In genomic region chr1:161132410-161133219, GRCh38 we compare ENCODE assay signal across 8 cellular contexts. TPM values are rescaled to one million over a fixed set of nuclear protein-coding genes. Genes with fewer than 3 reads are reported as not detected.
DNase-seq lines count a peak whose midpoint lies in the region; ATAC-seq and TF ChIP-seq lines count a peak whose summit lies in the region.

DEDD (minus strand) TSS chr1:161132667; CDS start chr1:161124462, 8,205 bp downstream.

- peak; percentile 95 for ATAC-seq in CD4-positive, alpha-beta T cell (ENCODE audit: poor library complexity)
- ATAC-seq in GM19438 (IDR thresholded peaks at IDR 0.05; ENCODE audit: low read depth, unreplicated experiment) (peak; percentile 97), HG03575 (IDR thresholded peaks at IDR 0.05; ENCODE audit: extremely low read depth, insufficient number of reproducible peaks, low FRiP score, unreplicated experiment) (peak; percentile 86)

- H3K27me3 Mint-ChIP-seq in CD4-positive, alpha-beta T cell, result no peaks in the 10 kb centered on the region
- H3K27me3 Mint-ChIP-seq in activated CD4-positive, alpha-beta memory T cell treated with anti-CD3 and anti-CD28 coated beads for 36 hours, result no peaks in the 10 kb centered on the region

- H3K4me1 Mint-ChIP-seq in CD4-positive, alpha-beta T cell (ENCODE audit: low read depth), result peaks cover 41% of the 10 kb centered on the region
- H3K4me1 Mint-ChIP-seq in activated CD4-positive, alpha-beta memory T cell treated with anti-CD3 and anti-CD28 coated beads for 36 hours (ENCODE audit: low read depth), result peaks cover 43% of the 10 kb centered on the region

- H3K9me3 ChIP-seq in CD4-positive, alpha-beta T cell (ENCODE audit: control insufficient read depth, low read length), result no peaks in the 10 kb centered on the region
- no peaks in the 10 kb centered on the region for H3K9me3 ChIP-seq in duodenal mucosa (ENCODE audit: control insufficient read depth in 1 of 2, low read length in 2 of 2)

- peaks cover 7 to 21% of the 10 kb centered on the region in 2 donors for H3K36me3 ChIP-seq in duodenal mucosa (ENCODE audit: control insufficient read depth in 1 of 2, insufficient read depth in 2 of 2, low read length in 2 of 2)

- POLR2A ChIA-PET in CD4-positive, alpha-beta T cell (lab: Charles Lee), result interaction anchor here (0.6 to 3.4 kb wide), 26 partner anchors 9 to 295 kb away, joined by 3 to 37 read pairs (median 4); partner anchors contain the start of genes ARHGAP30, B4GALT3, F11R and KLHDC9
- POLR2A ChIA-PET in activated CD4-positive, alpha-beta memory T cell treated with anti-CD3 and anti-CD28 coated beads for 36 hours (lab: Charles Lee), result interaction anchor here (0.5 to 2.7 kb wide), 9 partner anchors 21 to 143 kb away, joined by 3 to 16 read pairs (median 4); partner anchors contain the start of genes NDUFS2, PPOX and UFC1

- 1% methylated on average over 39 to 64 of the region's 68 CpGs for WGBS in lower leg skin, 2 donors

- H3K27me3 ChIP-seq in CD4-positive, alpha-beta T cell (ENCODE audit: control insufficient read depth, insufficient read depth, low read length), result no peaks in the 10 kb centered on the region
- H3K27me3 ChIP-seq in duodenal mucosa (ENCODE audit: control insufficient read depth in 1 of 2, insufficient read depth in 2 of 2, low read length in 2 of 2), result no peaks in the 10 kb centered on the region

- H3K4me3 ChIP-seq in duodenal mucosa (ENCODE audit: low read depth in 1 of 2, low read length in 2 of 2), result peak within 1 kb of the TSS; percentile 73 to 96
- H3K4me3 ChIP-seq in lower leg skin (ENCODE audit: low read depth, poor library complexity, severe bottlenecking), result peak within 1 kb of the TSS; percentile 60

- TF ChIP-seq POLR2A in lower leg skin (IDR thresholded peaks at IDR 0.05), result no peak

- peak within 1 kb of the TSS; percentile 79 for H3K27ac ChIP-seq in CD4-positive, alpha-beta T cell (ENCODE audit: low read depth, low read length)
- peak within 1 kb of the TSS; percentile 90 for H3K27ac ChIP-seq in duodenal mucosa (ENCODE audit: low read depth, low read length)

- CTCF ChIA-PET in CD4-positive, alpha-beta T cell (lab: Charles Lee), result interaction anchor here (0.6 to 2.0 kb wide), 6 partner anchors 15 to 70 kb away, joined by 3 to 8 read pairs (median 4); partner anchors contain the start of genes NDUFS2, NIT1, PFDN2 and PPOX
- CTCF ChIA-PET in activated CD4-positive, alpha-beta memory T cell treated with anti-CD3 and anti-CD28 coated beads for 36 hours (lab: Charles Lee), result interaction anchor here (0.7 to 4.3 kb wide), 13 partner anchors 11 to 294 kb away, joined by 3 to 22 read pairs (median 4); partner anchors contain the start of genes ARHGAP30, KLHDC9, PPOX and TOMM40L

- peak within 1 kb of the TSS; percentile 88 to 97 for H3K9ac ChIP-seq in duodenal mucosa (ENCODE audit: low read depth in 1 of 2, low read length in 2 of 2)

- H3K9me3 Mint-ChIP-seq in CD4-positive, alpha-beta T cell, result no peaks in the 10 kb centered on the region
- H3K9me3 Mint-ChIP-seq in activated CD4-positive, alpha-beta memory T cell treated with anti-CD3 and anti-CD28 coated beads for 36 hours, result no peaks in the 10 kb centered on the region

- no peak for TF ChIP-seq CTCF in CD4-positive, alpha-beta T cell (IDR thresholded peaks at IDR 0.05)
- TF ChIP-seq CTCF in lower leg skin (IDR thresholded peaks at IDR 0.05), result no peak

- no peak within 1 kb of the TSS for H3K4me3 Mint-ChIP-seq in CD4-positive, alpha-beta T cell
- H3K4me3 Mint-ChIP-seq in activated CD4-positive, alpha-beta memory T cell treated with anti-CD3 and anti-CD28 coated beads for 36 hours, result no peak within 1 kb of the TSS

- DNase-seq in CD4-positive, alpha-beta T cell, result peak; percentile 80 to 89 (median 84)
- peak; percentile 99 for DNase-seq in NCI-H82 treated with DMSO at 0.1 percent for 48 hours (lab: John Stamatoyannopoulos, UW; ENCODE audit: unreplicated experiment)
- peak; percentile 96 for DNase-seq in activated CD4-positive, alpha-beta memory T cell treated with anti-CD3 and anti-CD28 coated beads for 36 hours
- peak; percentile 95 to 99 for DNase-seq in lower leg skin (ENCODE audit: low spot score in 2 of 2)
- DNase-seq in stimulated activated CD4-positive, alpha-beta T cell treated with anti-CD3 and anti-CD28 coated beads, TNF-alpha, amount 100 ng/mL, for 1 hour (ENCODE audit: low read depth in 3 of 3, low spot score in 1 of 3), result peak; percentile 78 to 83 (median 81)

- H3K4me1 ChIP-seq in duodenal mucosa (ENCODE audit: control insufficient read depth in 1 of 2, insufficient read depth in 2 of 2, low read length in 2 of 2), result peaks cover 21 to 25% of the 10 kb centered on the region in 2 donors

- H3K27ac Mint-ChIP-seq in CD4-positive, alpha-beta T cell, result no peak within 1 kb of the TSS
- H3K27ac Mint-ChIP-seq in activated CD4-positive, alpha-beta memory T cell treated with anti-CD3 and anti-CD28 coated beads for 36 hours, result no peak within 1 kb of the TSS

- intact Hi-C loops in CD4-positive, alpha-beta T cell (cut with DNase I, micrococcal nuclease), result loop anchor here (1.0 to 10.0 kb wide), 5 partner anchors 13 to 848 kb away; partner anchors contain the start of genes PPOX (in 2 of the 2), UFC1 (in 2 of the 2), NIT1 (in 1 of the 2) and PEX19 (in 1 of the 2)
- intact Hi-C loops in activated CD4-positive, alpha-beta memory T cell treated with anti-CD3 and anti-CD28 coated beads for 36 hours (cut with micrococcal nuclease), result loop anchor here (1.0 to 5.0 kb wide), 5 partner anchors 13 to 295 kb away; partner anchors contain the start of genes UFC1 and USF1
- intact Hi-C loops in lower leg skin (cut with DNase I; ENCODE audit: low total_unique reads), result no loop called here

- peaks cover 39% of the 10 kb centered on the region for H3K36me3 Mint-ChIP-seq in CD4-positive, alpha-beta T cell (ENCODE audit: low read depth)
- peaks cover 23% of the 10 kb centered on the region for H3K36me3 Mint-ChIP-seq in activated CD4-positive, alpha-beta memory T cell treated with anti-CD3 and anti-CD28 coated beads for 36 hours

RNA-seq across cellular contexts. Expression of gene DEDD, which starts in this region (rescaled TPM):
- 10 to 100 TPM; 35.5 to 36.6 TPM for total RNA-seq in CD4-positive, alpha-beta T cell
- total RNA-seq in activated CD4-positive, alpha-beta memory T cell treated with anti-CD3 and anti-CD28 coated beads for 36 hours, result 10 to 100 TPM; 35.0 to 40.2 TPM
- 10 to 100 TPM; 26.6 to 38.2 (median 29.6) TPM for total RNA-seq in lower leg skin

Comparison
In these comparisons a context has a peak if more than half of its experiments do, and no peak if none do; other contexts are left out.
1. Peak in every context shown above with its lines: DNase-seq, ATAC-seq, H3K4me3 ChIP-seq and H3K27ac ChIP-seq.